Comparison of ENCODE assay signal across 1 cellular context in the genomic region with DNA sequence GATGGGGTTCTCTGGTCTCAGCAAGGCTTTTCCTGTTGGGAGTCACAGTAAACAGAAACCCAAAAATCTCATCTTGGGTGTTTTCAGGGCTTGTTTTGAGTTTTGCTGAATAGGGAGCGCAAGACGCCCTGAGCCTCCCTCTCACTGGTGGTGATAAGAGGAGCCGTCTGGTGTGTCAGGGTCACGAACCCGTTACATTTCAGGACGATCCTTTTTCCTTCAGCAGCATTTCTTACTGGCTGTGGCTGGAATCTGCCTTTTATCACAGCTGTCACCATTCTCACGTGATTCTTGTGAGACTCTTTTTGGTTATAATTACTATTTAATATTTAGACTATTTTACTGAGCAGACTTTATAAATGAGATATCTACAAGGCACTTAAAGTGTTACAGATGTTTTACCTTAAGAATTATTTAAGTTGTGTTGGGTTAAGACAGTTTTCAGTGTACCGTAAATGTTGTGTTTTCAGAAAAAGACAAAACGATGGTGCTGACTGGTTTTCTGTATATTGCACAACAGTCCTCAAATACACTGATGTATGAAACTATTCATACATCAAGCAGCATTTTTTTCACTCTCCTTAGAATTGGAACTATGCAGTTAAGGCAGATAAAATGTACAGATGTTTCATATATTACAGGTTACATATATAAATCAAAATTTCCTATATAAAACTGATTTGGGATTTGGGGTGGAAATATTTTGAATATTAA.
TF ChIP-seq lines count a peak whose summit lies in the region.

No MANE protein-coding gene starts in this region.

TF ChIP-seq in H1, 55 proteins besides CTCF, POLR2A, EP300 and RAD21:
- TF ChIP-seq POU5F1 (IDR thresholded peaks at IDR 0.05; ENCODE audit: low read depth, low read length), result no peak
- TF ChIP-seq CEBPB (IDR thresholded peaks at IDR 0.05; ENCODE audit: low read depth, low read length), result peak; percentile 45; the same call in 1 of the 2 replicates
